8 cellular contexts compared by ENCODE assay signal in the genomic region with DNA sequence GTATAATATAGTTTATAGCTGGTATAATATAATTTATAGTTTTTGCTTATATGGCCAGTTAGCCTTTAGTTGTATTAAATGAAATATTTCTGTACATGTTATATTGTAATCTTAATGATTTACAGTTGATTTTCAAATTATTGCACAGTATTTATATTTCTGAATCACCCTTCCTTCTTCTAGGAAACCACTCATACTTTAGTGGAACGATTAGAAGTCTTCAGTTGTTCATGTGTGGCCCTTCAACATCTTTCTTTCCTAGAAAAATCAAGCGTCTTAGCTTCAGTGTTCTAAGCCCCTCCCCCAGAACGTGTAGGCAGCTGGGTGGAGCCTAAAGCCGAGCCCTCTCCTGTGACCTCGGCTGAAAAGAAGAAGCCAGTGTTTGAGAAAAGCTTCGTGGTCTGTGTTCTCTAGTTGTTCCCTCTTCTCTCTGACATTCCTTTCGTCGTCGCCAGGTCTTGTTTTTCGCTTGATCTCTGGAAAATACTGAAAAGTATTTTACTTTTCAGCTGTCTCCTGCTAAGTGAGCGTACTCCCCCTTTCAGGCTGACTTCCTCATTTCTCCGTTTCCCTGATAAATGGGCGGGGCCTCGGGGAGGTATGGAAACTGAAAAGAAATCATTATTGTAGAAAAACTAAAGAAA. TPM values are rescaled to one million over a fixed set of nuclear protein-coding genes. Genes with fewer than 3 reads are reported as not detected.
A peak's percentile ranks its signal among the peaks of the same experiment; 100 is the strongest.
DNase-seq lines count a peak whose midpoint lies in the region; ATAC-seq and TF ChIP-seq lines count a peak whose summit lies in the region.

A gene with protein sequence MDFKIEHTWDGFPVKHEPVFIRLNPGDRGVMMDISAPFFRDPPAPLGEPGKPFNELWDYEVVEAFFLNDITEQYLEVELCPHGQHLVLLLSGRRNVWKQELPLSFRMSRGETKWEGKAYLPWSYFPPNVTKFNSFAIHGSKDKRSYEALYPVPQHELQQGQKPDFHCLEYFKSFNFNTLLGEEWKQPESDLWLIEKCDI (plus strand): TSS at position 342 of the 644 bp plus-strand sequence. CDS start 6,459 bp downstream, outside the sequence.

- intact Hi-C loops in adrenal gland (cut with DNase I) = no loop called here
- intact Hi-C loops in heart right ventricle (cut with DNase I) = loop anchor here in 2 of 10 donors (10.0 kb wide), 2 partner anchors 281 to 811 kb away; partner anchors contain the start of gene PGRMC2 (in 2 of the 2)
- intact Hi-C loops in prostate gland (cut with DNase I) = loop anchor here (10.0 kb wide), 2 partner anchors 281 to 811 kb away; partner anchors contain the start of gene PGRMC2

- WGBS in adrenal gland, 4 donors = 4 to 9% (median 6%) methylated on average over 14 of the region's 14 CpGs
- 7% methylated on average over 14 of the region's 14 CpGs for WGBS in heart right ventricle, 2 donors
- WGBS in prostate gland = 14% methylated on average over 14 of the region's 14 CpGs

- peak within 1 kb of the TSS in 3 of 4 donors; percentile 64 to 85 (median 72) for H3K4me3 ChIP-seq in adrenal gland
- peak within 1 kb of the TSS; percentile 23 to 69 (median 56) for H3K4me3 ChIP-seq in heart right ventricle
- peak within 1 kb of the TSS; percentile 33 to 38 for H3K4me3 ChIP-seq in prostate gland

- TF ChIP-seq POLR2A in adrenal gland (IDR thresholded peaks at IDR 0.05) (peak in 1 of 2 donors; percentile 48), prostate gland (IDR thresholded peaks at IDR 0.05) (no peak)

- ATAC-seq in GM21737 (IDR thresholded peaks at IDR 0.05; ENCODE audit: unreplicated experiment) = peak; percentile 48
- ATAC-seq in heart right ventricle = peak in 7 of 8 donors; percentile 45 to 55 (median 47)

- H3K9me3 ChIP-seq in adrenal gland (replicated peaks in 1 of 3) (no peaks in the 10 kb centered on the region), heart right ventricle (no peaks in the 10 kb centered on the region), prostate gland (no peaks in the 10 kb centered on the region)

- H3K36me3 ChIP-seq in adrenal gland (replicated peaks in 1 of 2) (no peaks in the 10 kb centered on the region), heart right ventricle (no peaks in the 10 kb centered on the region), prostate gland (no peaks in the 10 kb centered on the region)

- H3K4me1 ChIP-seq in adrenal gland (replicated peaks in 1 of 2) = peaks cover 6 to 23% of the 10 kb centered on the region in 2 donors
- H3K4me1 ChIP-seq in heart right ventricle = peaks cover 0 to 41% (median 24%) of the 10 kb centered on the region in 9 donors
- H3K4me1 ChIP-seq in prostate gland (replicated peaks) = no peaks in the 10 kb centered on the region

- DNase-seq in ELF-1 (ENCODE audit: low read depth, low spot score) = peak; percentile 80
- DNase-seq in KG1 (lab: John Stamatoyannopoulos, UW) = peak; percentile 85
- peak; percentile 32 to 85 for DNase-seq in SW 1271 (lab: John Stamatoyannopoulos, UW)
- peak; percentile 67 to 85 (median 73) for DNase-seq in adrenal gland
- peak; percentile 50 to 79 for DNase-seq in heart right ventricle
- DNase-seq in prostate gland (ENCODE audit: low spot score) = peak; percentile 43
- DNase-seq in ureter (ENCODE audit: low spot score) = peak; percentile 72

- H3K27ac ChIP-seq in adrenal gland (peak within 1 kb of the TSS; percentile 74 to 94 (median 91)), heart right ventricle (peak within 1 kb of the TSS; percentile 57 to 95 (median 87)), prostate gland (peak within 1 kb of the TSS; percentile 57 to 83)

- TF ChIP-seq CTCF in adrenal gland (IDR thresholded peaks at IDR 0.05) = no peak
- TF ChIP-seq CTCF in heart right ventricle (IDR thresholded peaks at IDR 0.05) = no peak
- TF ChIP-seq CTCF in prostate gland (IDR thresholded peaks at IDR 0.05) = no peak

- no peaks in the 10 kb centered on the region for H3K27me3 ChIP-seq in adrenal gland
- H3K27me3 ChIP-seq in heart right ventricle = no peaks in the 10 kb centered on the region
- H3K27me3 ChIP-seq in prostate gland (replicated peaks; ENCODE audit: insufficient read depth) = no peaks in the 10 kb centered on the region

RNA-seq across cellular contexts. Expression of the gene that starts here (rescaled TPM):
- total RNA-seq in adrenal gland (10 to 100 TPM in 6 of 8 donors, 1 to 10 TPM in 2; 8.4 to 30.0 (median 11.3) TPM), heart right ventricle (1 to 10 TPM; 2.5 to 5.2 (median 4.7) TPM), prostate gland (10 to 100 TPM; 12.1 to 15.2 TPM), ureter (16.5 TPM)
- polyA plus RNA-seq in adrenal gland (10 to 100 TPM; 10.4 to 25.5 (median 11.0) TPM), heart right ventricle (1 to 10 TPM; 3.0 to 7.5 TPM)

Comparison
In these comparisons a context has a peak if more than half of its experiments do, and no peak if none do; other contexts are left out.
1. Peak in every context shown above with its lines: DNase-seq, ATAC-seq, H3K4me3 ChIP-seq and H3K27ac ChIP-seq.